In genomic region chr1:8863138-8863537, GRCh38 we compare ENCODE assay signal across 16 cellular contexts. TPM values are rescaled to one million over a fixed set of nuclear protein-coding genes. Genes with fewer than 3 reads are reported as not detected.
DNase-seq lines count a peak whose midpoint lies in the region; ATAC-seq and TF ChIP-seq lines count a peak whose summit lies in the region.
"Had no signal": no experiment of that assay in that cellular context is flagged by ENCODE, and none has a peak within 500 bp of the region (broad histone marks: within the 10 kb centered on the region; RNA-seq: fewer than 3 reads in every experiment).

No MANE protein-coding gene starts in this region.

- CTCF ChIA-PET in activated CD8-positive, alpha-beta T cell treated with anti-CD3 and anti-CD28 coated beads for 36 hours (lab: Charles Lee): interaction anchor here (1.3 to 8.5 kb wide), 10 partner anchors 9 to 142 kb away, joined by 5 to 104 read pairs (median 8); no protein-coding TSS in a partner anchor

- H3K18ac ChIP-seq in H9 (ENCODE audit: insufficient read length, low read depth, low read length): no peak overlapping the region

- no peak overlapping the region for H2AFZ ChIP-seq in H9 (ENCODE audit: low read length)

- no peaks in the 10 kb centered on the region for H3K27me3 ChIP-seq in H9 (ENCODE audit: insufficient read depth, low read length)
- H3K27me3 ChIP-seq: breast epithelium, pancreas, sigmoid colon, SJSA1 had no signal

- H3K23ac ChIP-seq in H9 (ENCODE audit: insufficient read length, low read depth, low read length): no peak overlapping the region

- intact Hi-C loops in activated CD8-positive, alpha-beta T cell treated with anti-CD3 and anti-CD28 coated beads for 36 hours (cut with micrococcal nuclease): no loop called here

- H2AK5ac ChIP-seq in H9 (ENCODE audit: insufficient read length, low read length): no peak overlapping the region

- H3K27ac Mint-ChIP-seq in activated T-cell treated with anti-CD3 and anti-CD28 coated beads, Interleukin-2, amount 50 U/mL, for 72 hours: peak overlapping the region; percentile 59
- H3K27ac Mint-ChIP-seq in H9: peak overlapping the region; percentile 61 to 88 (median 80); a peak in 4 of 7 replicates
- peak overlapping the region; percentile 36 for H3K27ac Mint-ChIP-seq in activated CD8-positive, alpha-beta T cell treated with anti-CD3 and anti-CD28 coated beads for 36 hours
- H3K27ac Mint-ChIP-seq in nephron: peak overlapping the region in 2 of 3 experiments; percentile 10 to 13

- no peak overlapping the region for H3K56ac ChIP-seq in H9 (ENCODE audit: insufficient read length, low read depth, low read length)

- peaks cover 76% of the 10 kb centered on the region for H3K4me1 Mint-ChIP-seq in activated T-cell treated with anti-CD3 and anti-CD28 coated beads, Interleukin-2, amount 50 U/mL, for 72 hours (ENCODE audit: low read depth)
- H3K4me1 Mint-ChIP-seq in H9: peaks cover 33 to 59% of the 10 kb centered on the region in 2 experiments
- H3K4me1 Mint-ChIP-seq in activated CD8-positive, alpha-beta T cell treated with anti-CD3 and anti-CD28 coated beads for 36 hours (ENCODE audit: low read depth): peaks cover 55% of the 10 kb centered on the region
- peaks cover 50% of the 10 kb centered on the region for H3K4me1 Mint-ChIP-seq in nephron

- no peak overlapping the region for H3K4me3 Mint-ChIP-seq in activated T-cell treated with anti-CD3 and anti-CD28 coated beads, Interleukin-2, amount 50 U/mL, for 72 hours
- H3K4me3 Mint-ChIP-seq in H9 (no peak overlapping the region), nephron (no peak overlapping the region)
- no peak overlapping the region for H3K4me3 Mint-ChIP-seq in activated CD8-positive, alpha-beta T cell treated with anti-CD3 and anti-CD28 coated beads for 36 hours

- H2BK15ac ChIP-seq in H9 (ENCODE audit: low read depth, low read length): no peak overlapping the region

- TF ChIP-seq CTCF in H9 (conservative IDR thresholded peaks at IDR 0.05) (no peak), nephron (IDR thresholded peaks at IDR 0.05; ENCODE audit: unreplicated experiment in 3 of 3) (no peak)
- TF ChIP-seq CTCF in activated CD8-positive, alpha-beta T cell treated with anti-CD3 and anti-CD28 coated beads for 36 hours (IDR thresholded peaks at IDR 0.05): no peak

- H2BK12ac ChIP-seq in H9 (ENCODE audit: insufficient read length, low read depth, low read length): no peak overlapping the region

- H3K9me3 Mint-ChIP-seq in activated T-cell treated with anti-CD3 and anti-CD28 coated beads, Interleukin-2, amount 50 U/mL, for 72 hours: no peaks in the 10 kb centered on the region
- no peaks in the 10 kb centered on the region for H3K9me3 Mint-ChIP-seq in H9
- H3K9me3 Mint-ChIP-seq in activated CD8-positive, alpha-beta T cell treated with anti-CD3 and anti-CD28 coated beads for 36 hours: no peaks in the 10 kb centered on the region
- H3K9me3 Mint-ChIP-seq in nephron: no peaks in the 10 kb centered on the region

- no peak for ATAC-seq in activated T-cell treated with anti-CD3 and anti-CD28 coated beads, Interleukin-2, amount 50 U/mL, for 72 hours (replicated peaks in 1 of 2)
- no peak for ATAC-seq in activated CD8-positive, alpha-beta T cell treated with anti-CD3 and anti-CD28 coated beads for 36 hours
- ATAC-seq in HG03520 (IDR thresholded peaks at IDR 0.05; ENCODE audit: unreplicated experiment) (no peak), HG03521 (IDR thresholded peaks at IDR 0.05; ENCODE audit: unreplicated experiment) (no peak)

- no peak overlapping the region for H3K14ac ChIP-seq in H9 (ENCODE audit: insufficient read depth, low read length)

- no peak overlapping the region for H3K27ac ChIP-seq in H9 (ENCODE audit: insufficient read length, low read depth, low read length)
- H3K27ac ChIP-seq: breast epithelium, HL-60, pancreas, SJSA1 had no signal

- H3T11ph ChIP-seq in H9 (ENCODE audit: low read length): no peak overlapping the region

- H3K4me2 ChIP-seq in H9 (ENCODE audit: insufficient read depth, insufficient read length, low read length): no peak overlapping the region

- no peaks in the 10 kb centered on the region for H3K79me1 ChIP-seq in H9 (ENCODE audit: insufficient read depth, low read depth, low read length, poor library complexity, severe bottlenecking)

- no peak overlapping the region for H3K4ac ChIP-seq in H9 (ENCODE audit: low read depth, low read length)

- DNase-seq in activated T-cell treated with anti-CD3 and anti-CD28 coated beads, Interleukin-2, amount 50 U/mL, for 72 hours: no peak
- no peak for DNase-seq in activated T-cell treated with anti-CD3 and anti-CD28 coated beads, Interleukin-2, amount 50 U/mL, for 1 hour
- DNase-seq in H9: no peak
- DNase-seq in activated CD8-positive, alpha-beta T cell treated with anti-CD3 and anti-CD28 coated beads for 36 hours: no peak
- no peak for DNase-seq in hepatic stellate cell (ENCODE audit: low spot score)
- DNase-seq: NCI-H1105, NCI-H526 treated with DMSO at 0.1 percent for 48 hours, pancreas, sigmoid colon, substantia nigra had no signal

- H3K9me3 ChIP-seq in H9 (ENCODE audit: control insufficient read depth, low read depth, low read length): no peaks in the 10 kb centered on the region
- H3K9me3 ChIP-seq: breast epithelium, pancreas, sigmoid colon, SJSA1 had no signal

- no CpG with 5 or more reads among the region's 7 CpGs for WGBS in H9 (ENCODE audit: extremely low coverage, insufficient read length, low lambda C conversion rate)

- H2BK20ac ChIP-seq in H9 (ENCODE audit: low read depth, low read length, poor library complexity, severe bottlenecking): no peak overlapping the region

- H3K79me2 ChIP-seq in H9 (ENCODE audit: insufficient read depth, low read length): no peaks in the 10 kb centered on the region

- H4K5ac ChIP-seq in H9 (ENCODE audit: insufficient read length, low read depth, low read length): no peak overlapping the region

- H3K9ac ChIP-seq in H9 (ENCODE audit: extremely low read depth, insufficient read length, low read length): no peak overlapping the region

- no peak overlapping the region for H2BK120ac ChIP-seq in H9 (ENCODE audit: low read depth, low read length, poor library complexity, severe bottlenecking)

- H3K36me3 Mint-ChIP-seq in activated T-cell treated with anti-CD3 and anti-CD28 coated beads, Interleukin-2, amount 50 U/mL, for 72 hours (ENCODE audit: insufficient read depth in 2 of 2): peaks cover 20 to 51% of the 10 kb centered on the region in 2 donors
- H3K36me3 Mint-ChIP-seq in H9 (ENCODE audit: insufficient read depth in 1 of 3, low read depth in 3 of 3) (peaks cover 83 to 97% (median 96%) of the 10 kb centered on the region in 3 experiments), nephron (ENCODE audit: low read depth) (peaks cover 90% of the 10 kb centered on the region)
- peaks cover 93% of the 10 kb centered on the region for H3K36me3 Mint-ChIP-seq in activated CD8-positive, alpha-beta T cell treated with anti-CD3 and anti-CD28 coated beads for 36 hours (ENCODE audit: low read depth)

- no peak overlapping the region for H4K91ac ChIP-seq in H9 (ENCODE audit: insufficient read length, low read depth, low read length)

- H3K27me3 Mint-ChIP-seq in activated T-cell treated with anti-CD3 and anti-CD28 coated beads, Interleukin-2, amount 50 U/mL, for 72 hours (ENCODE audit: low read depth): no peaks in the 10 kb centered on the region
- H3K27me3 Mint-ChIP-seq in H9 (ENCODE audit: low read depth) (no peaks in the 10 kb centered on the region; the same call in 1 of the 2 replicates), nephron (ENCODE audit: low read depth) (no peaks in the 10 kb centered on the region)
- H3K27me3 Mint-ChIP-seq in activated CD8-positive, alpha-beta T cell treated with anti-CD3 and anti-CD28 coated beads for 36 hours: no peaks in the 10 kb centered on the region

- no peaks in the 10 kb centered on the region for H3K23me2 ChIP-seq in H9 (ENCODE audit: insufficient read length, low read depth, low read length, poor library complexity, severe bottlenecking)

- H2BK5ac ChIP-seq in H9 (ENCODE audit: insufficient read length, low read length): no peak overlapping the region

- no peaks in the 10 kb centered on the region for H3K4me1 ChIP-seq in H9 (ENCODE audit: insufficient read depth, low read length)
- H3K4me1 ChIP-seq: breast epithelium had no signal

- POLR2A ChIA-PET in activated CD8-positive, alpha-beta T cell treated with anti-CD3 and anti-CD28 coated beads for 36 hours (lab: Charles Lee): interaction anchor here (0.5 to 12.6 kb wide), 11 partner anchors 7 to 817 kb away, joined by 3 to 197 read pairs (median 4); partner anchors contain the start of gene ENO1

- H4K20me1 ChIP-seq in H9 (ENCODE audit: control insufficient read depth, insufficient read depth, insufficient read length): no peaks in the 10 kb centered on the region

- H4K8ac ChIP-seq in H9 (replicated peaks; ENCODE audit: insufficient read length, low read depth, low read length): no peak overlapping the region

RNA-seq across cellular contexts. Expression of gene ENO1, which starts 15.3 kb away (rescaled TPM):
- total RNA-seq in activated T-cell treated with anti-CD3 and anti-CD28 coated beads, Interleukin-2, amount 50 U/mL, for 72 hours: 1,000 to 10,000 TPM; 1,803 to 1,841 TPM
- 1,781 and 1,786 TPM in 2 replicates for total RNA-seq in H9 (2021)
- 1,000 to 10,000 TPM; 4,199 to 4,245 TPM for total RNA-seq in activated CD8-positive, alpha-beta T cell treated with anti-CD3 and anti-CD28 coated beads for 36 hours

RNA-seq across cellular contexts. Expression of gene RERE, which starts 45.7 kb away (rescaled TPM):
- total RNA-seq in activated T-cell treated with anti-CD3 and anti-CD28 coated beads, Interleukin-2, amount 50 U/mL, for 72 hours: 100 to 1,000 TPM in 1 of 2 donors, 10 to 100 TPM in 1; 98.7 to 105 TPM
- 92.7 and 103 TPM in 2 replicates for total RNA-seq in H9 (2021)
- total RNA-seq in activated CD8-positive, alpha-beta T cell treated with anti-CD3 and anti-CD28 coated beads for 36 hours: 10 to 100 TPM; 45.8 to 57.1 TPM

Comparison
In these comparisons a context has a peak if more than half of its experiments do, and no peak if none do; other contexts are left out.
1. H3K27ac Mint-ChIP-seq: peak in every context shown above with its lines; median percentile 80 in H9; 59 in activated T-cell treated with anti-CD3 and anti-CD28 coated beads, Interleukin-2, amount 50 U/mL, for 72 hours; 36 in activated CD8-positive, alpha-beta T cell treated with anti-CD3 and anti-CD28 coated beads for 36 hours; 12 in nephron.